In genomic region chr2:227130636-227131035, GRCh38 we compare ENCODE assay signal across 18 cellular contexts. TPM values are rescaled to one million over a fixed set of nuclear protein-coding genes. Genes with fewer than 3 reads are reported as not detected.
DNase-seq lines count a peak whose midpoint lies in the region; ATAC-seq and TF ChIP-seq lines count a peak whose summit lies in the region.
"Had no signal": no experiment of that assay in that cellular context is flagged by ENCODE, and none has a peak within 500 bp of the region (broad histone marks: within the 10 kb centered on the region; RNA-seq: fewer than 3 reads in every experiment).

No MANE protein-coding gene starts in this region.

- TF ChIP-seq CTCF in left ventricle myocardium inferior (IDR thresholded peaks at IDR 0.05; ENCODE audit: borderline replicate concordance): no peak
- no peak for TF ChIP-seq CTCF in IMR-90 (conservative IDR thresholded peaks at IDR 0.05; ENCODE audit: low read depth, low read length)
- no peak for TF ChIP-seq CTCF in lower lobe of right lung (IDR thresholded peaks at IDR 0.05)
- TF ChIP-seq CTCF in spleen (IDR thresholded peaks at IDR 0.05 in 8 of 11, conservative IDR thresholded peaks at IDR 0.05 in 3 of 11): no peak
- TF ChIP-seq CTCF in H9 (conservative IDR thresholded peaks at IDR 0.05): no peak

- H2BK20ac ChIP-seq in IMR-90 (ENCODE audit: low read depth, low read length) (no peak overlapping the region), H9 (ENCODE audit: low read depth, low read length, poor library complexity, severe bottlenecking) (no peak overlapping the region)

- no peaks in the 10 kb centered on the region for H3K79me2 ChIP-seq in trophoblast cell (ENCODE audit: control insufficient read depth, insufficient read depth, low read length, poor library complexity)
- H3K79me2 ChIP-seq in H9 (ENCODE audit: insufficient read depth, low read length): no peaks in the 10 kb centered on the region

- no peak overlapping the region for H2BK12ac ChIP-seq in trophoblast cell (ENCODE audit: low read length)
- H2BK12ac ChIP-seq in H9 (ENCODE audit: insufficient read length, low read depth, low read length): no peak overlapping the region

- H3K4ac ChIP-seq in IMR-90 (ENCODE audit: low read depth, low read length) (no peak overlapping the region), trophoblast cell (ENCODE audit: low read depth, low read length) (no peak overlapping the region), H9 (ENCODE audit: low read depth, low read length) (no peak overlapping the region)

- H2AK5ac ChIP-seq in IMR-90 (ENCODE audit: low read depth, low read length): no peak overlapping the region
- no peak overlapping the region for H2AK5ac ChIP-seq in trophoblast cell (ENCODE audit: low read length)
- H2AK5ac ChIP-seq in H9 (ENCODE audit: insufficient read length, low read length): no peak overlapping the region

- H4K20me1 ChIP-seq in IMR-90 (ENCODE audit: insufficient read depth, low read length) (no peaks in the 10 kb centered on the region), H9 (ENCODE audit: control insufficient read depth, insufficient read depth, insufficient read length) (no peaks in the 10 kb centered on the region)
- H4K20me1 ChIP-seq: BLaER1 had no signal

- no peak overlapping the region for H4K8ac ChIP-seq in IMR-90 (ENCODE audit: low read depth in 2 of 2, low read length in 2 of 2)
- no peak overlapping the region for H4K8ac ChIP-seq in trophoblast cell (ENCODE audit: low read depth, low read length)
- H4K8ac ChIP-seq in H9 (replicated peaks; ENCODE audit: insufficient read length, low read depth, low read length): no peak overlapping the region

- peaks cover 19% of the 10 kb centered on the region for H3K4me1 ChIP-seq in left ventricle myocardium inferior
- no peaks in the 10 kb centered on the region for H3K4me1 ChIP-seq in IMR-90 (ENCODE audit: control insufficient read depth, insufficient read depth, low read length)
- no peaks in the 10 kb centered on the region for H3K4me1 ChIP-seq in lower lobe of right lung
- peaks cover 2 to 3% of the 10 kb centered on the region in 2 experiments for H3K4me1 ChIP-seq in trophoblast cell (ENCODE audit: control insufficient read depth in 1 of 2, insufficient read depth in 2 of 2, low read length in 2 of 2)
- H3K4me1 ChIP-seq in spleen: no peaks in the 10 kb centered on the region
- no peaks in the 10 kb centered on the region for H3K4me1 ChIP-seq in H9 (ENCODE audit: insufficient read depth, low read length)

- H3T11ph ChIP-seq in H9 (ENCODE audit: low read length): no peak overlapping the region

- H2BK5ac ChIP-seq in IMR-90 (ENCODE audit: low read depth, low read length, poor library complexity, severe bottlenecking) (no peak overlapping the region), trophoblast cell (ENCODE audit: low read depth, low read length, poor library complexity) (no peak overlapping the region), H9 (ENCODE audit: insufficient read length, low read length) (no peak overlapping the region)

- H2BK120ac ChIP-seq in IMR-90 (ENCODE audit: low read depth, low read length) (no peak overlapping the region), trophoblast cell (ENCODE audit: insufficient read depth, low read length, poor library complexity) (no peak overlapping the region), H9 (ENCODE audit: low read depth, low read length, poor library complexity, severe bottlenecking) (no peak overlapping the region)

- H3K4me3 ChIP-seq in left ventricle myocardium inferior (no peak overlapping the region), IMR-90 (ENCODE audit: insufficient read depth, low read depth, low read length) (no peak overlapping the region), lower lobe of right lung (no peak overlapping the region), trophoblast cell (ENCODE audit: low read depth, low read length) (peak overlapping the region; percentile 20), spleen (no peak overlapping the region)
- H3K4me3 ChIP-seq: BLaER1 had no signal

- H3K27me3 ChIP-seq in left ventricle myocardium inferior (ENCODE audit: low read depth) (peaks cover 7% of the 10 kb centered on the region), IMR-90 (ENCODE audit: control insufficient read depth, insufficient read depth, low read length) (peaks cover 35% of the 10 kb centered on the region), lower lobe of right lung (ENCODE audit: low read depth) (peaks cover 8% of the 10 kb centered on the region), trophoblast cell (ENCODE audit: insufficient read depth, low read length) (no peaks in the 10 kb centered on the region), spleen (replicated peaks in 1 of 7) (peaks cover 0 to 6% (median 0%) of the 10 kb centered on the region in 7 donors), H9 (ENCODE audit: insufficient read depth, low read length) (no peaks in the 10 kb centered on the region)
- H3K27me3 ChIP-seq: BLaER1 had no signal

- 82% methylated on average over 6 of the region's 8 CpGs; no CpG with 5 or more reads in 1 of the 2 experiments for WGBS in IMR-90 (ENCODE audit: extremely low coverage in 2 of 2, insufficient read length in 1 of 2), 2 experiments
- no CpG with 5 or more reads among the region's 8 CpGs for WGBS in trophoblast cell (ENCODE audit: extremely low coverage, insufficient coverage, insufficient read length)
- 83 to 88% (median 86%) methylated on average over 8 of the region's 8 CpGs for WGBS in spleen, 5 donors
- WGBS in H9 (ENCODE audit: extremely low coverage, insufficient read length, low lambda C conversion rate): no CpG with 5 or more reads among the region's 8 CpGs

- H3K36me3 ChIP-seq in left ventricle myocardium inferior (no peaks in the 10 kb centered on the region), IMR-90 (ENCODE audit: control insufficient read depth, insufficient read depth, low read length) (no peaks in the 10 kb centered on the region), lower lobe of right lung (no peaks in the 10 kb centered on the region), trophoblast cell (ENCODE audit: control insufficient read depth in 1 of 2, insufficient read depth in 2 of 2, low read length in 2 of 2) (no peaks in the 10 kb centered on the region), spleen (no peaks in the 10 kb centered on the region)
- H3K36me3 ChIP-seq: BLaER1 had no signal

- no peak overlapping the region for H4K12ac ChIP-seq in trophoblast cell (ENCODE audit: low read depth, low read length)

- intact Hi-C loops in left ventricle myocardium inferior (cut with micrococcal nuclease) (no loop called here), cardiac septum (cut with DNase I) (loop anchor here (1.0 to 5.0 kb wide), 2 partner anchors 108 to 637 kb away; no protein-coding TSS in a partner anchor), IMR-90 (cut with micrococcal nuclease) (loop anchor here (1.0 to 10.0 kb wide), 4 partner anchors 108 to 754 kb away; no protein-coding TSS in a partner anchor), lower lobe of right lung (cut with DNase I) (no loop called here), spleen (cut with DNase I; ENCODE audit: low total_unique reads) (loop anchor here (2.0 kb wide), 1 partner anchor 108 kb away; no protein-coding TSS in a partner anchor)

- no peak for DNase-seq in left ventricle myocardium inferior
- no peak for DNase-seq in cardiac septum (ENCODE audit: low spot score)
- DNase-seq in IMR-90: no peak
- no peak for DNase-seq in lower lobe of right lung
- no peak for DNase-seq in trophoblast cell
- DNase-seq in spleen: no peak
- DNase-seq in T-helper 17 cell: no peak
- DNase-seq in H9: no peak
- DNase-seq: CD4-positive, alpha-beta memory T cell; DMS153; DMS79; GDM1; GOT3; H7 had no signal

- H3K56ac ChIP-seq in IMR-90 (ENCODE audit: extremely low read depth, insufficient read depth, low read length) (no peak overlapping the region), H9 (ENCODE audit: insufficient read length, low read depth, low read length) (no peak overlapping the region)

- H3K23ac ChIP-seq in IMR-90 (ENCODE audit: low read depth, low read length) (no peak overlapping the region), trophoblast cell (ENCODE audit: low read length) (no peak overlapping the region), H9 (ENCODE audit: insufficient read length, low read depth, low read length) (no peak overlapping the region)

- H3K4me2 ChIP-seq in IMR-90 (ENCODE audit: low read depth, low read length) (no peak overlapping the region), trophoblast cell (ENCODE audit: low read length) (no peak overlapping the region), H9 (ENCODE audit: insufficient read depth, insufficient read length, low read length) (no peak overlapping the region)
- H3K4me2 ChIP-seq: BLaER1 had no signal

- H3K14ac ChIP-seq in IMR-90 (replicated peaks; ENCODE audit: low read depth, low read length): no peak overlapping the region
- H3K14ac ChIP-seq in trophoblast cell (ENCODE audit: low read length): no peak overlapping the region
- no peak overlapping the region for H3K14ac ChIP-seq in H9 (ENCODE audit: insufficient read depth, low read length)

- ATAC-seq in IMR-90 (ENCODE audit: low read depth) (no peak), lower lobe of right lung (peak; percentile 15 to 18), T-helper 17 cell (no peak)

- H3K9me3 Mint-ChIP-seq in H9: no peaks in the 10 kb centered on the region
- H3K9me3 Mint-ChIP-seq: CD4-positive, alpha-beta memory T cell had no signal

- peaks cover 2% of the 10 kb centered on the region for H3K36me3 Mint-ChIP-seq in T-helper 17 cell (ENCODE audit: low read depth)
- H3K36me3 Mint-ChIP-seq in H9 (ENCODE audit: insufficient read depth in 1 of 3, low read depth in 3 of 3): no peaks in the 10 kb centered on the region
- H3K36me3 Mint-ChIP-seq: CD14-positive monocyte; CD4-positive, alpha-beta memory T cell had no signal

- TF ChIP-seq RAD21 in IMR-90 (IDR thresholded peaks at IDR 0.05; ENCODE audit: low read length): no peak

- H3K27ac Mint-ChIP-seq in T-helper 17 cell: no peak overlapping the region
- 0 out of 7 replicates have a peak overlapping the region, but pooled peaks of 1 of the 3 experiments have one; percentile 7 for H3K27ac Mint-ChIP-seq in H9
- H3K27ac Mint-ChIP-seq: CD14-positive monocyte; CD4-positive, alpha-beta memory T cell had no signal

- H4K91ac ChIP-seq in IMR-90 (ENCODE audit: insufficient read depth, low read depth, low read length) (no peak overlapping the region), trophoblast cell (ENCODE audit: low read depth, low read length) (no peak overlapping the region), H9 (ENCODE audit: insufficient read length, low read depth, low read length) (no peak overlapping the region)

- no TSS peak for BruUV-seq in IMR-90 (replicated peaks; lab: Mats Ljungman, UMichigan)

- in situ Hi-C loops in IMR-90 (cut with MboI; ENCODE audit: low sequenced_read_pairs): loop anchor here (5.0 to 10.0 kb wide), 2 partner anchors 112 to 634 kb away; no protein-coding TSS in a partner anchor

- H3K23me2 ChIP-seq in H9 (ENCODE audit: insufficient read length, low read depth, low read length, poor library complexity, severe bottlenecking): no peaks in the 10 kb centered on the region

- H2AK9ac ChIP-seq in IMR-90 (replicated peaks; ENCODE audit: low read depth, low read length, poor library complexity): peak overlapping the region; percentile 42

- TF ChIP-seq POLR2A in IMR-90 (IDR thresholded peaks at IDR 0.05; ENCODE audit: low read depth, low read length) (no peak), spleen (IDR thresholded peaks at IDR 0.05) (no peak)

- H3K9me1 ChIP-seq in IMR-90 (ENCODE audit: insufficient read depth, low read length): no peaks in the 10 kb centered on the region

- H3K18ac ChIP-seq in IMR-90 (ENCODE audit: low read depth, low read length) (no peak overlapping the region), trophoblast cell (ENCODE audit: low read length) (no peak overlapping the region), H9 (ENCODE audit: insufficient read length, low read depth, low read length) (no peak overlapping the region)

- dilution Hi-C loops in IMR-90 (cut with HindIII; ENCODE audit: low sequenced_read_pairs, unreplicated experiment): no loop called here

- no peak overlapping the region for H4K5ac ChIP-seq in IMR-90 (ENCODE audit: low read depth, low read length)
- no peak overlapping the region for H4K5ac ChIP-seq in H9 (ENCODE audit: insufficient read length, low read depth, low read length)

- H3K9me3 ChIP-seq in left ventricle myocardium inferior (replicated peaks) (no peaks in the 10 kb centered on the region), IMR-90 (ENCODE audit: control insufficient read depth, insufficient read depth, low read length) (no peaks in the 10 kb centered on the region), lower lobe of right lung (no peaks in the 10 kb centered on the region), trophoblast cell (ENCODE audit: insufficient read depth, low read depth, low read length) (no peaks in the 10 kb centered on the region), spleen (no peaks in the 10 kb centered on the region), T-helper 17 cell (ENCODE audit: control insufficient read depth, low read length, poor library complexity, severe bottlenecking) (no peaks in the 10 kb centered on the region), H9 (ENCODE audit: control insufficient read depth, low read depth, low read length) (no peaks in the 10 kb centered on the region)
- H3K9me3 ChIP-seq: BLaER1 had no signal

- no peak overlapping the region for H3K4me3 Mint-ChIP-seq in T-helper 17 cell
- no peak overlapping the region for H3K4me3 Mint-ChIP-seq in H9
- H3K4me3 Mint-ChIP-seq: CD14-positive monocyte; CD4-positive, alpha-beta memory T cell had no signal

- H2BK15ac ChIP-seq in IMR-90 (ENCODE audit: low read depth, low read length) (no peak overlapping the region), H9 (ENCODE audit: low read depth, low read length) (no peak overlapping the region)

- CTCF ChIA-PET in IMR-90 (lab: Yijun Ruan, JAX): interaction anchor here (0.9 to 1.4 kb wide), 3 partner anchors 108 to 759 kb away, joined by 3 to 9 read pairs (median 3); no protein-coding TSS in a partner anchor

- H3K4me1 Mint-ChIP-seq in T-helper 17 cell (peaks cover 2% of the 10 kb centered on the region), H9 (peaks cover 2 to 8% of the 10 kb centered on the region in 2 experiments; a peak in 2 of 4 replicates)
- H3K4me1 Mint-ChIP-seq: CD14-positive monocyte; CD4-positive, alpha-beta memory T cell had no signal

- POLR2A ChIA-PET in IMR-90 (lab: Charles Lee; ENCODE audit: unreplicated experiment): no interaction called here

- no peak overlapping the region for H2AFZ ChIP-seq in IMR-90 (replicated peaks; ENCODE audit: low read length, poor library complexity)
- no peak overlapping the region for H2AFZ ChIP-seq in trophoblast cell (ENCODE audit: insufficient read depth, low read length, poor library complexity)
- H2AFZ ChIP-seq in H9 (ENCODE audit: low read length): no peak overlapping the region

- peak overlapping the region; percentile 8 for H3K27ac ChIP-seq in left ventricle myocardium inferior (replicated peaks)
- no peak overlapping the region for H3K27ac ChIP-seq in IMR-90 (ENCODE audit: insufficient read depth, low read length)
- no peak overlapping the region for H3K27ac ChIP-seq in lower lobe of right lung
- no peak overlapping the region for H3K27ac ChIP-seq in trophoblast cell (ENCODE audit: low read depth, low read length)
- no peak overlapping the region for H3K27ac ChIP-seq in spleen
- no peak overlapping the region for H3K27ac ChIP-seq in H9 (ENCODE audit: insufficient read length, low read depth, low read length)
- H3K27ac ChIP-seq: 22Rv1, BLaER1 had no signal

- peaks cover 55% of the 10 kb centered on the region for H3K27me3 Mint-ChIP-seq in T-helper 17 cell
- H3K27me3 Mint-ChIP-seq in H9 (ENCODE audit: low read depth): no peaks in the 10 kb centered on the region; the same call in none of the 2 replicates

- H3K9ac ChIP-seq in IMR-90 (ENCODE audit: low read depth, low read length): no peak overlapping the region
- H3K9ac ChIP-seq in trophoblast cell (ENCODE audit: low read length): no peak overlapping the region
- H3K9ac ChIP-seq in H9 (ENCODE audit: extremely low read depth, insufficient read length, low read length): no peak overlapping the region
- H3K9ac ChIP-seq: BLaER1 had no signal

- no peaks in the 10 kb centered on the region for H3K79me1 ChIP-seq in IMR-90 (ENCODE audit: low read depth in 1 of 2, low read length in 2 of 2)
- H3K79me1 ChIP-seq in trophoblast cell (ENCODE audit: low read length): no peaks in the 10 kb centered on the region
- H3K79me1 ChIP-seq in H9 (ENCODE audit: insufficient read depth, low read depth, low read length, poor library complexity, severe bottlenecking): no peaks in the 10 kb centered on the region

RNA-seq across cellular contexts. Expression of gene COL4A4, which starts 33.4 kb away (rescaled TPM):
- 8.9 TPM for total RNA-seq in left ventricle myocardium inferior
- 3.0 TPM for total RNA-seq in cardiac septum
- 0.28 TPM in 1 of 2 replicates, not detected in the other for total RNA-seq in IMR-90 (2012; rRNA removed)
- polyA plus RNA-seq in IMR-90 (2012; rRNA removed): 0.02 TPM in 1 of 2 replicates, not detected in the other
- polyA plus RNA-seq in IMR-90 (2012; cell fraction: cytosol; rRNA removed): under 0.01 TPM in 1 of 2 replicates, not detected in the other
- polyA plus RNA-seq in IMR-90 (2012; cell fraction: nucleus; rRNA removed; ENCODE audit: low replicate concordance): 0.01 and 0.02 TPM in 2 replicates
- 24.3 TPM for total RNA-seq in lower lobe of right lung
- polyA plus RNA-seq in trophoblast cell (2013): 0.05 and 0.06 TPM in 2 replicates
- 1 to 10 TPM; 4.6 to 8.4 (median 5.9) TPM for total RNA-seq in spleen
- polyA plus RNA-seq in spleen: 1 to 10 TPM; 2.0 to 4.0 (median 2.6) TPM
- total RNA-seq in T-helper 17 cell: under 1 TPM; 0.23 to 0.55 TPM
- total RNA-seq in H9 (2021): 0.92 and 1.2 TPM in 2 replicates
- total RNA-seq: A673 had no signal

RNA-seq across cellular contexts. Expression of gene COL4A3, which starts 33.8 kb away (rescaled TPM):
- 4.4 TPM for total RNA-seq in left ventricle myocardium inferior
- 1.6 TPM for total RNA-seq in cardiac septum
- total RNA-seq in IMR-90 (2012; rRNA removed): not detected in 2 replicates
- not detected in 2 replicates for polyA plus RNA-seq in IMR-90 (2012; rRNA removed)
- polyA plus RNA-seq in IMR-90 (2012; cell fraction: cytosol; rRNA removed): not detected in 2 replicates
- polyA plus RNA-seq in IMR-90 (2012; cell fraction: nucleus; rRNA removed; ENCODE audit: low replicate concordance): not detected in 2 replicates
- total RNA-seq in lower lobe of right lung: 33.6 TPM
- 0.01 and 0.03 TPM in 2 replicates for polyA plus RNA-seq in trophoblast cell (2013)
- 10 to 100 TPM; 15.1 to 38.5 (median 22.7) TPM for total RNA-seq in spleen
- polyA plus RNA-seq in spleen: 10 to 100 TPM in 2 of 3 donors, 1 to 10 TPM in 1; 6.1 to 30.2 (median 26.9) TPM
- under 1 TPM; 0.23 to 0.52 TPM for total RNA-seq in T-helper 17 cell
- total RNA-seq in H9 (2021): 0.15 and 0.64 TPM in 2 replicates
- total RNA-seq: A673 had no signal
- polyA plus RNA-seq: CD14-positive monocyte; CD4-positive, alpha-beta memory T cell had no signal

Comparison
In these comparisons a context has a peak if more than half of its experiments do, and no peak if none do; other contexts are left out.
1. intact Hi-C loops: an anchor here in cardiac septum (1.0 to 5.0 kb wide), IMR-90 (1.0 to 10.0 kb wide) and spleen (2.0 kb wide); none called in left ventricle myocardium inferior and lower lobe of right lung.
2. ATAC-seq: peak in lower lobe of right lung (2 of 2); none in IMR-90 (single experiment) and T-helper 17 cell (single experiment).